Comparison of ENCODE assay signal across 1 cellular context in the genomic region with DNA sequence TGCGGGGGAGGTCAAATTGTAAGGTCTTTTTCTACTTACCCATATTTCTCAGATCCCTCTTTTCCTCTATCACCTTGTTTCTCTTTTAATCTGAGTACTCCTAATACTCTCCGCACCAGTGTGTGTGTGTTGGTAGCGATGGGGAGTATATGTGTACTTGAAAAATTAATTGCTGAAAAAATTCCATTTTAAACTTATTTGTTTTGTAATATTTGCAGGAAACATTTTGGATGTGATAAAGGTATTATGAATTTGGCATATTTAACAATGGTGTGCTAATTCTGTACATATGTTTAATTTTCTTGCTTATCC.
TF ChIP-seq lines count a peak whose summit lies in the region.

No MANE protein-coding gene starts in this region.

TF ChIP-seq in A549, 52 proteins besides CTCF, POLR2A, EP300 and RAD21 (continued from another document):
- TF ChIP-seq, protein P1, sequence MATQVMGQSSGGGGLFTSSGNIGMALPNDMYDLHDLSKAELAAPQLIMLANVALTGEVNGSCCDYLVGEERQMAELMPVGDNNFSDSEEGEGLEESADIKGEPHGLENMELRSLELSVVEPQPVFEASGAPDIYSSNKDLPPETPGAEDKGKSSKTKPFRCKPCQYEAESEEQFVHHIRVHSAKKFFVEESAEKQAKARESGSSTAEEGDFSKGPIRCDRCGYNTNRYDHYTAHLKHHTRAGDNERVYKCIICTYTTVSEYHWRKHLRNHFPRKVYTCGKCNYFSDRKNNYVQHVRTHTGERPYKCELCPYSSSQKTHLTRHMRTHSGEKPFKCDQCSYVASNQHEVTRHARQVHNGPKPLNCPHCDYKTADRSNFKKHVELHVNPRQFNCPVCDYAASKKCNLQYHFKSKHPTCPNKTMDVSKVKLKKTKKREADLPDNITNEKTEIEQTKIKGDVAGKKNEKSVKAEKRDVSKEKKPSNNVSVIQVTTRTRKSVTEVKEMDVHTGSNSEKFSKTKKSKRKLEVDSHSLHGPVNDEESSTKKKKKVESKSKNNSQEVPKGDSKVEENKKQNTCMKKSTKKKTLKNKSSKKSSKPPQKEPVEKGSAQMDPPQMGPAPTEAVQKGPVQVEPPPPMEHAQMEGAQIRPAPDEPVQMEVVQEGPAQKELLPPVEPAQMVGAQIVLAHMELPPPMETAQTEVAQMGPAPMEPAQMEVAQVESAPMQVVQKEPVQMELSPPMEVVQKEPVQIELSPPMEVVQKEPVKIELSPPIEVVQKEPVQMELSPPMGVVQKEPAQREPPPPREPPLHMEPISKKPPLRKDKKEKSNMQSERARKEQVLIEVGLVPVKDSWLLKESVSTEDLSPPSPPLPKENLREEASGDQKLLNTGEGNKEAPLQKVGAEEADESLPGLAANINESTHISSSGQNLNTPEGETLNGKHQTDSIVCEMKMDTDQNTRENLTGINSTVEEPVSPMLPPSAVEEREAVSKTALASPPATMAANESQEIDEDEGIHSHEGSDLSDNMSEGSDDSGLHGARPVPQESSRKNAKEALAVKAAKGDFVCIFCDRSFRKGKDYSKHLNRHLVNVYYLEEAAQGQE (IDR thresholded peaks at IDR 0.05), result no peak
